ENCODE assay signal across 1 cellular context in genomic region chr1:168321945-168322344, GRCh38.
TF ChIP-seq lines count a peak whose summit lies in the region.

No MANE protein-coding gene starts in this region.

TF ChIP-seq in GM23338, 12 proteins besides CTCF, POLR2A, EP300 and RAD21 (continued from another document):
- TF ChIP-seq ZNF462 (CRISPR knock-in tag; IDR thresholded peaks at IDR 0.05) = no peak
- TF ChIP-seq CREB1 (CRISPR knock-in tag; IDR thresholded peaks at IDR 0.05; ENCODE audit: low read depth) = no peak
- no peak for TF ChIP-seq POLR2AphosphoS5 (IDR thresholded peaks at IDR 0.05; ENCODE audit: low read depth)
